In the genomic region with DNA sequence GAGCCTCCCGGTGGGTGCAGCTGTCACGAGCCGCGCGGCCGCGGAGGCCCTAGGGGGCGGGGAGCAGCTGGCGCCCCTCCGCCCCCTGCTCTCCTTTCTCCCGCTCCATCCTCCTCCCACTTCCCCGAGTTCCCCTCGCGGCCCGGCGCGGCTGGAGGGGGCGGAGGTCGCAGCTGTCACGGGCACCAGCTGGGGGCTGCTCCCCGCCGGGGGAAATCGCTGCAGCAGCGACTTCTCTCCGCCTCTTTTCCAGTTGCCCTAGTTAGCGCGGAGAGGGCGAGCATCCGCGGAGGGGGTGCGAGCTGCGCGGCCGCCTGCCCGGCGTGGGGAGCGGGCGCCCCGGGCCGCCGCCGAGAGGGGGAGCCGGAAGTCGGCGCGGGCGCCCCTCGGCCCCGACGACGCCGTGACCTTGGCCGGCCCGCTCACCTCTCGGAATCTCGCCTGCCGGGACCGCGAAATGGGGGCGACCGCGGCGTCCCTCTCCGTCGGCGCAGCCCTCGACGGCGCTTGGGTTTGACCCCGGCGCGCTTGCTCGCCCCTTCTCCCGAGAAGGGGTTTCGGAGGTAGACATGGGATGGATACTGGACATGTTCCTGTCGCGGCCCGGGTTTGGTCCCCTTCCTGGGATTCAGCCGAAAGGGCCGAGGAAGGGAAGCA, we compare ENCODE assay signal across 8 cellular contexts. TPM values are rescaled to one million over a fixed set of nuclear protein-coding genes. Genes with fewer than 3 reads are reported as not detected.
A peak's percentile ranks its signal among the peaks of the same experiment; 100 is the strongest.
DNase-seq lines count a peak whose midpoint lies in the region; ATAC-seq and TF ChIP-seq lines count a peak whose summit lies in the region.

No MANE protein-coding gene starts in this region.

- intact Hi-C loops in activated T-helper 1 cell treated with anti-CD3 and anti-CD28 coated beads, Interleukin-12 subunit alpha, Interleukin-12 subunit beta, Interleukin-2, Interleukin-4 antibody, amounts not matched to agents 30 ng/mL and 10 ng/mL and 1 ng/mL, durations not matched to agents 14 hours and 24 hours and 36 hours (cut with micrococcal nuclease) = loop anchor here (1.0 to 10.0 kb wide), 8 partner anchors 71 to 1386 kb away; a partner anchor contains a TSS

- no peaks in the 10 kb centered on the region for H3K9me3 Mint-ChIP-seq in activated T-helper 1 cell treated with anti-CD3 and anti-CD28 coated beads, Interleukin-12 subunit alpha, Interleukin-12 subunit beta, Interleukin-2, Interleukin-4 antibody, amounts not matched to agents 30 ng/mL and 10 ng/mL and 1 ng/mL, durations not matched to agents 14 hours and 24 hours and 36 hours
- no peaks in the 10 kb centered on the region for H3K9me3 Mint-ChIP-seq in nephron progenitor cell
- no peaks in the 10 kb centered on the region for H3K9me3 Mint-ChIP-seq in stimulated activated naive CD8-positive, alpha-beta T cell treated with anti-CD3 and anti-CD28 coated beads, Interleukin-15, Interleukin-2, amounts not matched to agents 100 ng/mL and 50 ng/mL, for 24 hours

- H3K27ac Mint-ChIP-seq in activated T-helper 1 cell treated with anti-CD3 and anti-CD28 coated beads, Interleukin-12 subunit alpha, Interleukin-12 subunit beta, Interleukin-2, Interleukin-4 antibody, amounts not matched to agents 30 ng/mL and 10 ng/mL and 1 ng/mL, durations not matched to agents 14 hours and 24 hours and 36 hours = peak overlapping the region; percentile 18
- no peak overlapping the region for H3K27ac Mint-ChIP-seq in nephron progenitor cell
- peak overlapping the region; percentile 81 for H3K27ac Mint-ChIP-seq in stimulated activated naive CD8-positive, alpha-beta T cell treated with anti-CD3 and anti-CD28 coated beads, Interleukin-15, Interleukin-2, amounts not matched to agents 100 ng/mL and 50 ng/mL, for 24 hours

- peak; percentile 40 for DNase-seq in SIG-M5 treated with dmso at 0.1 percent for 504 hours (lab: John Stamatoyannopoulos, UW; ENCODE audit: unreplicated experiment)
- no peak for DNase-seq in SIG-M5 (lab: John Stamatoyannopoulos, UW)
- DNase-seq in NK-92 (lab: John Stamatoyannopoulos, UW; ENCODE audit: unreplicated experiment) = peak; percentile 9
- peak; percentile 54 for DNase-seq in activated T-helper 1 cell treated with anti-CD3 and anti-CD28 coated beads, Interleukin-12 subunit alpha, Interleukin-12 subunit beta, Interleukin-2, Interleukin-4 antibody, amounts not matched to agents 30 ng/mL and 10 ng/mL and 1 ng/mL, durations not matched to agents 14 hours and 24 hours and 36 hours (ENCODE audit: low spot score)
- no peak for DNase-seq in fibroblast of mammary gland (ENCODE audit: low read depth)
- DNase-seq in nephron progenitor cell = peak; percentile 75

- peak overlapping the region; percentile 86 for H3K4me3 Mint-ChIP-seq in activated T-helper 1 cell treated with anti-CD3 and anti-CD28 coated beads, Interleukin-12 subunit alpha, Interleukin-12 subunit beta, Interleukin-2, Interleukin-4 antibody, amounts not matched to agents 30 ng/mL and 10 ng/mL and 1 ng/mL, durations not matched to agents 14 hours and 24 hours and 36 hours
- peak overlapping the region; percentile 85 for H3K4me3 Mint-ChIP-seq in nephron progenitor cell
- H3K4me3 Mint-ChIP-seq in stimulated activated naive CD8-positive, alpha-beta T cell treated with anti-CD3 and anti-CD28 coated beads, Interleukin-15, Interleukin-2, amounts not matched to agents 100 ng/mL and 50 ng/mL, for 24 hours = peak overlapping the region; percentile 85

- H3K27me3 Mint-ChIP-seq in activated T-helper 1 cell treated with anti-CD3 and anti-CD28 coated beads, Interleukin-12 subunit alpha, Interleukin-12 subunit beta, Interleukin-2, Interleukin-4 antibody, amounts not matched to agents 30 ng/mL and 10 ng/mL and 1 ng/mL, durations not matched to agents 14 hours and 24 hours and 36 hours (ENCODE audit: insufficient read depth) = peaks cover 7% of the 10 kb centered on the region
- H3K27me3 Mint-ChIP-seq in nephron progenitor cell (ENCODE audit: low read depth, poor library complexity) = peaks cover 37% of the 10 kb centered on the region
- H3K27me3 Mint-ChIP-seq in stimulated activated naive CD8-positive, alpha-beta T cell treated with anti-CD3 and anti-CD28 coated beads, Interleukin-15, Interleukin-2, amounts not matched to agents 100 ng/mL and 50 ng/mL, for 24 hours = no peaks in the 10 kb centered on the region

- peaks cover 43% of the 10 kb centered on the region for H3K4me1 Mint-ChIP-seq in activated T-helper 1 cell treated with anti-CD3 and anti-CD28 coated beads, Interleukin-12 subunit alpha, Interleukin-12 subunit beta, Interleukin-2, Interleukin-4 antibody, amounts not matched to agents 30 ng/mL and 10 ng/mL and 1 ng/mL, durations not matched to agents 14 hours and 24 hours and 36 hours (ENCODE audit: low read depth)
- H3K4me1 Mint-ChIP-seq in nephron progenitor cell = peaks cover 48% of the 10 kb centered on the region
- H3K4me1 Mint-ChIP-seq in stimulated activated naive CD8-positive, alpha-beta T cell treated with anti-CD3 and anti-CD28 coated beads, Interleukin-15, Interleukin-2, amounts not matched to agents 100 ng/mL and 50 ng/mL, for 24 hours (ENCODE audit: low read depth) = peaks cover 58% of the 10 kb centered on the region

- peak; percentile 40 for ATAC-seq in HG03066 (IDR thresholded peaks at IDR 0.05; ENCODE audit: low read depth, unreplicated experiment)

- peak overlapping the region; percentile 77 for H3K4me3 ChIP-seq in fibroblast of mammary gland (ENCODE audit: control insufficient read depth, low read depth, low read length)

- H3K36me3 Mint-ChIP-seq in activated T-helper 1 cell treated with anti-CD3 and anti-CD28 coated beads, Interleukin-12 subunit alpha, Interleukin-12 subunit beta, Interleukin-2, Interleukin-4 antibody, amounts not matched to agents 30 ng/mL and 10 ng/mL and 1 ng/mL, durations not matched to agents 14 hours and 24 hours and 36 hours (ENCODE audit: low read depth) = peaks cover 6% of the 10 kb centered on the region
- H3K36me3 Mint-ChIP-seq in nephron progenitor cell (ENCODE audit: low read depth) = no peaks in the 10 kb centered on the region
- H3K36me3 Mint-ChIP-seq in stimulated activated naive CD8-positive, alpha-beta T cell treated with anti-CD3 and anti-CD28 coated beads, Interleukin-15, Interleukin-2, amounts not matched to agents 100 ng/mL and 50 ng/mL, for 24 hours (ENCODE audit: low read depth) = no peaks in the 10 kb centered on the region

- TF ChIP-seq CTCF in fibroblast of mammary gland (conservative IDR thresholded peaks at IDR 0.05; ENCODE audit: control insufficient read depth, insufficient read depth, low read depth, low read length) (no peak), nephron progenitor cell (IDR thresholded peaks at IDR 0.05) (no peak)

RNA-seq across cellular contexts. Expression of a gene that starts 0.7 kb away (rescaled TPM):
- 28.7 and 30.0 TPM in 2 replicates for total RNA-seq in activated T-helper 1 cell treated with anti-CD3 and anti-CD28 coated beads, Interleukin-12 subunit alpha, Interleukin-12 subunit beta, Interleukin-2, Interleukin-4 antibody, amounts not matched to agents 30 ng/mL and 10 ng/mL and 1 ng/mL, durations not matched to agents 14 hours and 24 hours and 36 hours

Comparison
In these comparisons a context has a peak if more than half of its experiments do, and no peak if none do; other contexts are left out.
1. DNase-seq: peak in SIG-M5 treated with dmso at 0.1 percent for 504 hours (single experiment), NK-92 (single experiment), activated T-helper 1 cell treated with anti-CD3 and anti-CD28 coated beads, Interleukin-12 subunit alpha, Interleukin-12 subunit beta, Interleukin-2, Interleukin-4 antibody, amounts not matched to agents 30 ng/mL and 10 ng/mL and 1 ng/mL, durations not matched to agents 14 hours and 24 hours and 36 hours (single experiment) and nephron progenitor cell (single experiment); none in SIG-M5 (single experiment) and fibroblast of mammary gland (single experiment).
2. Peak in every context shown above with its lines, with median percentiles within 50 percentile points of each other: H3K4me3 Mint-ChIP-seq.